11 cellular contexts compared by ENCODE assay signal in the genomic region with DNA sequence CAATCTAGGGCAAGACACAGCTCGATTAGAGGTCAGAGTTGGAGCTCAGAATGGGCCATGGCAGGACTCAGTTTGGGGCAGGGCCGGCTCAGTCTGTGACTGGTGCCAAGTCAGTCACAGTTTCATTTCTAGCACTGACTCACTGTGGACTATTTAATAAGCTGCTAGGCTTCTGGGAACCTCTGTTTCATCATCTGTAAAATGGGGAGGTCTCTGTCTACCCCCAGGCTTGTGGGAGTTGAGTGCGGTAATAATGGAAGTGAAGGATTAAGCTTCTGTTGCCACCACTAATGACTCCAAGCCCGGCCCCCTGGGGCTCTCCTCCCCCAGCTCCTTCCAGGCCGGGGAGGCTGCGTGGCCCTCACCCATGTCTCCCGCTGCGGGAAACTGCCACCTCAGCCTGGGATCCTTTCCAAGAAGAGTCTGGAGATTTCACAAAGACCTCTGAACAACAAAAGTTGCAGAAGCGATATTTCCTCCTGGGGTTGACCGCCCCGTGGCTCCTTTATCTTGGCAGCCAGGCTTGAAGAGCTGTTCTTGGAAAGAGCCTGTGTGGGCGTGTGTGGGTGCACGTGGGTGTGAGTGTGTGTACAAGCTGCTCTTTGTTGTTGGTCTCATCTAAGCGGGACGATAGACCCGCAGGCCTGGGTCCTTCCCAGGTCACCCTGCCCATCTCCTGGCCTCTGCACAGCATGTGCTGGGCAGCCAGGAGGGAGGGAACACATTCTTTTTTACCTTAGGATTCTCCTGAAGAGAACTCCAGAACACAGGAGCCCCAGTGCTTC. TPM values are rescaled to one million over a fixed set of nuclear protein-coding genes. Genes with fewer than 3 reads are reported as not detected.
DNase-seq lines count a peak whose midpoint lies in the region; ATAC-seq, FAIRE-seq and TF ChIP-seq lines count a peak whose summit lies in the region.
"Had no signal": no experiment of that assay in that cellular context is flagged by ENCODE, and none has a peak within 500 bp of the region (broad histone marks: within the 10 kb centered on the region; RNA-seq: fewer than 3 reads in every experiment).

No MANE protein-coding gene starts in this region.

- DNase-seq in GF-D8 (lab: John Stamatoyannopoulos, UW) (peak; percentile 96), right atrium auricular region (ENCODE audit: low spot score) (peak; percentile 68), NCI-H1092 treated with DMSO at 0.1 percent for 48 hours (lab: John Stamatoyannopoulos, UW) (no peak), D721Med (ENCODE audit: insufficient read length, low spot score) (no peak)
- DNase-seq in activated CD4-positive, alpha-beta T cell treated with anti-CD3 and anti-CD28 coated beads, Interleukin-2, amount 50 U/mL, for 4 hours, result peak; percentile 18 to 21
- DNase-seq: stimulated activated naive B cell treated with anti-CD40 and anti-IgM and Interleukin-4, amounts not matched to agents 10 μg/mL and 1 μg/mL and 100 μg/mL, for 72 hours had no signal

- H3K9ac ChIP-seq in subcutaneous abdominal adipose tissue (ENCODE audit: low read length in 5 of 5), result peak overlapping the region in 3 of 5 donors; percentile 11 to 35 (median 29)
- H3K9ac ChIP-seq: KMS-11 had no signal

- FAIRE-seq in D721Med (lab: Jason Lieb, UNC), result no peak

- H3K27ac ChIP-seq in right atrium auricular region (no peak overlapping the region), subcutaneous abdominal adipose tissue (ENCODE audit: low read depth, low read length) (peak overlapping the region; percentile 84)
- H3K27ac ChIP-seq: gastrocnemius medialis, KMS-11 had no signal

- H3K36me3 ChIP-seq in right atrium auricular region (no peaks in the 10 kb centered on the region), subcutaneous abdominal adipose tissue (ENCODE audit: control insufficient read depth in 5 of 5, insufficient read depth in 5 of 5, low read length in 5 of 5) (no peaks in the 10 kb centered on the region)
- H3K36me3 ChIP-seq: gastrocnemius medialis had no signal

- peak; percentile 39 for ATAC-seq in HG03045 (IDR thresholded peaks at IDR 0.05; ENCODE audit: unreplicated experiment)
- ATAC-seq in GM21528 (IDR thresholded peaks at IDR 0.05; ENCODE audit: low FRiP score, unreplicated experiment), result no peak

- no peak for TF ChIP-seq CTCF in right atrium auricular region (IDR thresholded peaks at IDR 0.05)
- TF ChIP-seq CTCF in D721Med (IDR thresholded peaks at IDR 0.05; ENCODE audit: insufficient read depth, missing control alignments), result no peak

- H3K4me3 ChIP-seq in right atrium auricular region (no peak overlapping the region), subcutaneous abdominal adipose tissue (ENCODE audit: low read depth in 1 of 5, low read length in 5 of 5) (no peak overlapping the region)
- H3K4me3 ChIP-seq: gastrocnemius medialis had no signal

- H3K4me1 ChIP-seq in right atrium auricular region (peaks cover 0 to 10% of the 10 kb centered on the region in 2 donors), subcutaneous abdominal adipose tissue (ENCODE audit: control insufficient read depth in 5 of 5, insufficient read depth in 5 of 5, low read length in 5 of 5) (peaks cover 7 to 45% (median 38%) of the 10 kb centered on the region in 5 donors)
- H3K4me1 ChIP-seq: gastrocnemius medialis had no signal

- H3K27me3 ChIP-seq in right atrium auricular region (no peaks in the 10 kb centered on the region), subcutaneous abdominal adipose tissue (ENCODE audit: control insufficient read depth in 5 of 5, insufficient read depth in 4 of 5, low read length in 5 of 5) (peaks cover 0 to 18% (median 0%) of the 10 kb centered on the region in 5 donors)

- H3K9me3 ChIP-seq in right atrium auricular region, result no peaks in the 10 kb centered on the region
- H3K9me3 ChIP-seq in subcutaneous abdominal adipose tissue (ENCODE audit: control insufficient read depth in 5 of 5, low read length in 5 of 5), result no peaks in the 10 kb centered on the region
- H3K9me3 ChIP-seq: gastrocnemius medialis had no signal

RNA-seq across cellular contexts. Expression of a gene that starts 29.1 kb away (rescaled TPM):
- not detected for total RNA-seq in right atrium auricular region
- total RNA-seq: gastrocnemius medialis had no signal

RNA-seq across cellular contexts. Expression of a gene that starts 32.7 kb away (rescaled TPM):
- total RNA-seq in right atrium auricular region, result not detected
- total RNA-seq: gastrocnemius medialis had no signal

Comparison
In these comparisons a context has a peak if more than half of its experiments do, and no peak if none do; other contexts are left out.
1. DNase-seq: peak in GF-D8 (single experiment), activated CD4-positive, alpha-beta T cell treated with anti-CD3 and anti-CD28 coated beads, Interleukin-2, amount 50 U/mL, for 4 hours (2 of 2) and right atrium auricular region (single experiment); none in NCI-H1092 treated with DMSO at 0.1 percent for 48 hours (single experiment) and D721Med (single experiment).